ENCODE assay signal across 1 cellular context in genomic region chrX:25015486-25016360, GRCh38.
TF ChIP-seq lines count a peak whose summit lies in the region.

TSS of gene ARX (minus strand) at chrX:25015965. CDS start at chrX:25015737, 228 bp downstream.

TF ChIP-seq in K562, 482 proteins besides CTCF, POLR2A, EP300 and RAD21 (continued from another document):
- TF ChIP-seq MGA (IDR thresholded peaks at IDR 0.05) = peak; percentile 83
- TF ChIP-seq CBX3 (IDR thresholded peaks at IDR 0.05; ENCODE audit: borderline replicate concordance in 1 of 2, low read length in 2 of 2) = no peak
- TF ChIP-seq RAD51 (IDR thresholded peaks at IDR 0.05; ENCODE audit: borderline replicate concordance, low read depth) = 0 out of 2 replicates have a peak, but pooled peaks have one; percentile 11
- TF ChIP-seq MBD2 (IDR thresholded peaks at IDR 0.05; ENCODE audit: borderline replicate concordance, low read depth) = no peak
- TF ChIP-seq NEUROD1 (IDR thresholded peaks at IDR 0.05; ENCODE audit: borderline replicate concordance, low read depth, low read length, partially characterized antibody) = peak; percentile 68
- no peak for TF ChIP-seq RCOR1 (IDR thresholded peaks at IDR 0.05; ENCODE audit: borderline replicate concordance in 1 of 2, low read depth in 2 of 2, low read length in 2 of 2)
- peak; percentile 77 for TF ChIP-seq USF2 (CRISPR knock-in tag; IDR thresholded peaks at IDR 0.05)
- peak; percentile 81 to 93 for TF ChIP-seq E2F6 (IDR thresholded peaks at IDR 0.05; ENCODE audit: borderline replicate concordance in 1 of 2, extremely low read depth in 1 of 2, insufficient read depth in 1 of 2, insufficient read length in 1 of 2, low read depth in 1 of 2, low read length in 1 of 2, poor library complexity in 1 of 2, severe bottlenecking in 1 of 2)
- TF ChIP-seq ZNF436 (CRISPR knock-in tag; IDR thresholded peaks at IDR 0.05) = no peak
- TF ChIP-seq RBM22 (IDR thresholded peaks at IDR 0.05; ENCODE audit: low read depth, low read length, poor library complexity, severe bottlenecking) = no peak
